Comparison of ENCODE assay signal across 14 cellular contexts in genomic region chr2:100643459-100643858, GRCh38.
"Had no signal": no experiment of that assay in that cellular context is flagged by ENCODE, and none has a peak within 500 bp of the region (broad histone marks: within the 10 kb centered on the region; RNA-seq: fewer than 3 reads in every experiment).

No MANE protein-coding gene starts in this region.

- ATAC-seq: heart left ventricle, left lung had no signal

- H3K27ac ChIP-seq: heart left ventricle, left lung, ovary, SJSA1, thoracic aorta had no signal

- H3K36me3 ChIP-seq: heart left ventricle, left lung, ovary, SJSA1, thoracic aorta had no signal

- H3K27me3 ChIP-seq: heart left ventricle, left lung, ovary had no signal

- DNase-seq: activated CD4-positive, alpha-beta T cell treated with anti-CD3 and anti-CD28 coated beads, Interleukin-2, amount 50 U/mL, for 4 hours; activated CD8-positive, alpha-beta memory T cell treated with anti-CD3 and anti-CD28 coated beads, Interleukin-2, amount 50 U/mL, for 4 hours; activated T-cell treated with anti-CD3 and anti-CD28 coated beads, Interleukin-2, amount 50 U/mL, for 72 hours; anterior cingulate cortex; effector CD4-positive, alpha-beta T cell; heart left ventricle; left lung; mesenchymal stem cell; ovary; stimulated activated CD4-positive, alpha-beta T cell treated with anti-CD3 and anti-CD28 coated beads, Interleukin-4, amount 100 ng/mL, for 1 hour; stimulated activated naive CD8-positive, alpha-beta T cell treated with anti-CD3 and anti-CD28 coated beads, Interleukin-15, amount 100 ng/mL, for 72 hours; SW 1271 had no signal

- H3K4me1 ChIP-seq: heart left ventricle, left lung, SJSA1 had no signal

- H3K27ac Mint-ChIP-seq: activated T-cell treated with anti-CD3 and anti-CD28 coated beads, Interleukin-2, amount 50 U/mL, for 72 hours had no signal

- H3K9me3 ChIP-seq: ovary, thoracic aorta had no signal

- H3K4me3 ChIP-seq: heart left ventricle, left lung, ovary, SJSA1, thoracic aorta had no signal
